In the genomic region with DNA sequence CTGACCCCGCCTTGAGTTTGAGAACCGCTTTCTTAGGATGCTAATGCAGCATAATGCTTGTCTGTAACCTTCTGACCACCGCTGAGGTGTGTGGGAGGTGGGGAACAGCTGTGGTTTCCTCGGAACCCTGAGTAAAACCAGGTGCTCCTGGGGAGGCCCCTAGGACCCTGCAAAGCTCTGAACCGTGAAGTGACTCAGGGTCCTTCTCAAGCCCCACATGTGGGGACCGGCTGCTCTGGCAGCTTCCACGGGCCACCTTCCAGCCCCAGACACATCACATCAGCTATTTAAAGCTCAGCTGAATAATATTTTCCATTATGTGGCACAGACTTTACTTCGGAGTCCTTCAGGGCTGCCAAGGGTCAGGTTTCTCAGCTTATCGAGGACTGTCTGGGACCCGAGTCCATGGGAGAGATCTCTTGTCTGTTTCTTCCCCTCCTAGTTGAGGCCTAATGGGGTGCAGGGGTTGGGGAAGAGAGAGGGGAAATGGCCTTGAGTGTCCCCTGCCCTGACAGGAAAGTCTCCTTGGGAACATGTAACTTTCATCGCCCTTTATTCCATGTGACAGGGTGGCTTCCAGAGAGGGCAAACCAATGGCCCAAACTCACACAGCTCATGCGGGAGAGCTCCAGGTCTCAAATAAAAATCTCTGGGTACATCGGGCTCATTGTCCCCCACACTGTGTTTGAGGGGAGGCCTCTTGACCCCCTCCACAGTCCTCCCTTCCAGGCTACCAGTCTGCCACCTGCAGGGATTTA, we compare ENCODE assay signal across 11 cellular contexts.
DNase-seq lines count a peak whose midpoint lies in the region; ATAC-seq, FAIRE-seq and TF ChIP-seq lines count a peak whose summit lies in the region.
"Had no signal": no experiment of that assay in that cellular context is flagged by ENCODE, and none has a peak within 500 bp of the region (broad histone marks: within the 10 kb centered on the region; RNA-seq: fewer than 3 reads in every experiment).

No MANE protein-coding gene starts in this region.

- H3K4ac ChIP-seq in H1 (replicated peaks; ENCODE audit: insufficient read length, low read depth, low read length) = no peak overlapping the region

- H2BK12ac ChIP-seq in H1 (ENCODE audit: low read depth, low read length) = no peak overlapping the region

- no peaks in the 10 kb centered on the region for H3K79me2 ChIP-seq in HepG2 (ENCODE audit: insufficient read depth, low read length)
- H3K79me2 ChIP-seq in H1 (ENCODE audit: control insufficient read depth in 1 of 2, insufficient read depth in 2 of 2, low read length in 2 of 2) = no peaks in the 10 kb centered on the region

- no peak overlapping the region for H2BK15ac ChIP-seq in H1 (ENCODE audit: low read length)

- H3K4me3 Mint-ChIP-seq in activated T-cell treated with anti-CD3 and anti-CD28 coated beads, Interleukin-2, amount 50 U/mL, for 72 hours = no peak overlapping the region
- H3K4me3 Mint-ChIP-seq: activated naive CD4-positive, alpha-beta T cell treated with anti-CD3 and anti-CD28 coated beads, Interleukin-2, amount 10 ng/mL, durations not matched to agents 7 days and 5 days had no signal

- in situ Hi-C loops in HepG2 (cut with HindIII; ENCODE audit: extremely low pct_ligation_motif_present, low pct_unique_long_range_greater_than_20kb) = no loop called here

- no peaks in the 10 kb centered on the region for H3K36me3 ChIP-seq in HepG2 (replicated peaks in 1 of 2; ENCODE audit: control insufficient read depth in 1 of 2, insufficient read depth in 2 of 2, low read length in 2 of 2)
- no peaks in the 10 kb centered on the region for H3K36me3 ChIP-seq in right lobe of liver
- no peaks in the 10 kb centered on the region for H3K36me3 ChIP-seq in H1 (ENCODE audit: control insufficient read depth in 2 of 4, insufficient read depth in 4 of 4, low read length in 3 of 4)
- H3K36me3 ChIP-seq in aorta (ENCODE audit: control insufficient read depth in 1 of 2, insufficient read depth in 2 of 2, low read length in 1 of 2) = no peaks in the 10 kb centered on the region

- CTCF ChIA-PET in HepG2 (lab: Yijun Ruan, JAX; ENCODE audit: low intra/inter-chr PET ratio, low total read pairs) = no interaction called here
- CTCF ChIA-PET in H1 (lab: Charles Lee; ENCODE audit: partially characterized antibody) = interaction anchor here (0.7 to 3.5 kb wide), 10 partner anchors 9 to 181 kb away, joined by 3 to 12 read pairs (median 4); no protein-coding TSS in a partner anchor

- H3K9ac ChIP-seq in HepG2 (ENCODE audit: insufficient read depth, low read depth, low read length) = no peak overlapping the region
- no peak overlapping the region for H3K9ac ChIP-seq in H1 (replicated peaks in 1 of 4; ENCODE audit: extremely low read depth in 1 of 4, low read depth in 3 of 4, low read length in 3 of 4)

- H2AK5ac ChIP-seq in H1 (ENCODE audit: low read depth, low read length) = no peak overlapping the region

- H4K8ac ChIP-seq in H1 (ENCODE audit: extremely low read depth, insufficient read depth, low read length) = 0 out of 2 replicates have a peak overlapping the region, but pooled peaks have one; percentile 7

- H3K9me3 ChIP-seq in HepG2 (ENCODE audit: low read length) (no peaks in the 10 kb centered on the region), right lobe of liver (no peaks in the 10 kb centered on the region), H1 (ENCODE audit: insufficient read depth in 2 of 2, low read depth in 1 of 2, low read length in 1 of 2) (no peaks in the 10 kb centered on the region), aorta (ENCODE audit: control insufficient read depth, low read length) (no peaks in the 10 kb centered on the region)

- no peak overlapping the region for H3K23ac ChIP-seq in H1 (ENCODE audit: insufficient read length)

- H3K14ac ChIP-seq in H1 (ENCODE audit: insufficient read length) = no peak overlapping the region

- H3K27ac Mint-ChIP-seq in activated T-cell treated with anti-CD3 and anti-CD28 coated beads, Interleukin-2, amount 50 U/mL, for 72 hours = no peak overlapping the region
- H3K27ac Mint-ChIP-seq: activated naive CD4-positive, alpha-beta T cell treated with anti-CD3 and anti-CD28 coated beads, Interleukin-2, amount 10 ng/mL, durations not matched to agents 7 days and 5 days had no signal

- no peak overlapping the region for H3K27ac ChIP-seq in HepG2 (ENCODE audit: extremely low read length, insufficient read depth, low read length)
- H3K27ac ChIP-seq in right lobe of liver = no peak overlapping the region
- H3K27ac ChIP-seq in H1 (ENCODE audit: low read depth, low read length) = no peak overlapping the region
- H3K27ac ChIP-seq in aorta (ENCODE audit: low read depth in 1 of 2, low read length in 2 of 2) = no peak overlapping the region

- BruUV-seq in HepG2 (replicated peaks; lab: Mats Ljungman, UMichigan) = no TSS peak

- TF ChIP-seq POLR2A in HepG2 (IDR thresholded peaks at IDR 0.05; ENCODE audit: insufficient read depth in 1 of 2, low read depth in 2 of 2, low read length in 2 of 2) = no peak
- TF ChIP-seq POLR2A in right lobe of liver (IDR thresholded peaks at IDR 0.05) = no peak
- no peak for TF ChIP-seq POLR2A in H1 (IDR thresholded peaks at IDR 0.05; ENCODE audit: control extremely low read depth in 1 of 2, low read depth in 2 of 2, low read length in 2 of 2)

- WGBS in HepG2 (ENCODE audit: low lambda C conversion rate) = 7% methylated on average over 13 of the region's 13 CpGs
- 66% methylated on average over 8 of the region's 13 CpGs for WGBS in right lobe of liver (ENCODE audit: insufficient coverage, low coverage, low lambda C conversion rate, missing lambda C conversion rate)
- 88% methylated on average over 13 of the region's 13 CpGs; no CpG with 5 or more reads in 1 of the 2 experiments for WGBS in H1 (ENCODE audit: extremely low coverage in 1 of 2, insufficient coverage in 1 of 2, insufficient read length in 1 of 2, insufficient replicate concordance in 2 of 2, low coverage in 1 of 2, low lambda C conversion rate in 2 of 2, missing lambda C conversion rate in 1 of 2), 2 experiments
- 16 to 21% methylated on average over 13 of the region's 13 CpGs for WGBS in aorta, 2 donors

- no peak overlapping the region for H2BK20ac ChIP-seq in H1 (ENCODE audit: low read length)

- ATAC-seq in HepG2 (no peak), right lobe of liver (no peak), HG02852 (IDR thresholded peaks at IDR 0.05; ENCODE audit: unreplicated experiment) (peak; percentile 71), aorta (ENCODE audit: low FRiP score) (peak; percentile 78)
- ATAC-seq in activated T-cell treated with anti-CD3 and anti-CD28 coated beads, Interleukin-2, amount 50 U/mL, for 72 hours (replicated peaks in 1 of 2) = no peak

- H2BK5ac ChIP-seq in H1 (ENCODE audit: low read depth, low read length) = no peak overlapping the region

- FAIRE-seq in HepG2 (lab: Jason Lieb, UNC) = no peak
- no peak for FAIRE-seq in H1 (lab: Jason Lieb, UNC)

- intact Hi-C loops in HepG2 (cut with micrococcal nuclease; ENCODE audit: unreplicated experiment) = no loop called here
- intact Hi-C loops in right lobe of liver (cut with DNase I) = no loop called here
- intact Hi-C loops in aorta (cut with DNase I) = no loop called here

- TF ChIP-seq CTCF in HepG2 (CRISPR knock-in tag; IDR thresholded peaks at IDR 0.05) (no peak), right lobe of liver (IDR thresholded peaks at IDR 0.05) (no peak), H1 (IDR thresholded peaks at IDR 0.05; ENCODE audit: control extremely low read depth in 1 of 3, insufficient read depth in 1 of 3, low read depth in 1 of 3, low read length in 3 of 3) (no peak)

- no peaks in the 10 kb centered on the region for H3K4me1 Mint-ChIP-seq in activated T-cell treated with anti-CD3 and anti-CD28 coated beads, Interleukin-2, amount 50 U/mL, for 72 hours (ENCODE audit: low read depth)
- H3K4me1 Mint-ChIP-seq: activated naive CD4-positive, alpha-beta T cell treated with anti-CD3 and anti-CD28 coated beads, Interleukin-2, amount 10 ng/mL, durations not matched to agents 7 days and 5 days had no signal

- no peaks in the 10 kb centered on the region for H3K4me1 ChIP-seq in HepG2 (ENCODE audit: insufficient read depth, low read length)
- H3K4me1 ChIP-seq in right lobe of liver = no peaks in the 10 kb centered on the region
- H3K4me1 ChIP-seq in H1 (replicated peaks in 1 of 4; ENCODE audit: control insufficient read depth in 3 of 4, insufficient read depth in 4 of 4, low read length in 3 of 4) = no peaks in the 10 kb centered on the region
- H3K4me1 ChIP-seq in aorta (ENCODE audit: control insufficient read depth in 1 of 2, insufficient read depth in 2 of 2, low read length in 2 of 2) = no peaks in the 10 kb centered on the region

- TF ChIP-seq EP300 in HepG2 (IDR thresholded peaks at IDR 0.05; ENCODE audit: low read depth in 2 of 2, low read length in 2 of 2) (no peak), HepG2 (CRISPR knock-in tag; IDR thresholded peaks at IDR 0.05; ENCODE audit: borderline replicate concordance) (no peak), H1 (IDR thresholded peaks at IDR 0.05; ENCODE audit: borderline replicate concordance in 1 of 2, low read depth in 2 of 2, low read length in 2 of 2) (no peak)

- H2AFZ ChIP-seq in HepG2 (ENCODE audit: low read length) (no peak overlapping the region), H1 (ENCODE audit: low read length) (no peak overlapping the region)

- no peak overlapping the region for H3K18ac ChIP-seq in H1 (ENCODE audit: extremely low read depth, low read length)

- H4K20me1 ChIP-seq in HepG2 (ENCODE audit: insufficient read depth, low read length) (no peaks in the 10 kb centered on the region), H1 (replicated peaks in 1 of 2; ENCODE audit: control insufficient read depth in 1 of 2, insufficient read depth in 2 of 2, low read length in 2 of 2) (no peaks in the 10 kb centered on the region)

- H4K91ac ChIP-seq in H1 (replicated peaks; ENCODE audit: insufficient read length, low read length) = no peak overlapping the region

- H3K4me2 ChIP-seq in HepG2 (ENCODE audit: low read depth, low read length) (no peak overlapping the region), H1 (ENCODE audit: insufficient read depth in 1 of 2, low read depth in 2 of 2, low read length in 2 of 2) (no peak overlapping the region)

- H4K5ac ChIP-seq in H1 (ENCODE audit: insufficient read length, low read depth, low read length) = no peak overlapping the region

- H3K4me3 ChIP-seq in HepG2 (replicated peaks in 1 of 3; ENCODE audit: insufficient read depth in 1 of 3, low read depth in 2 of 3, low read length in 3 of 3) (no peak overlapping the region), right lobe of liver (no peak overlapping the region), H1 (ENCODE audit: extremely low read depth in 1 of 4, insufficient read depth in 2 of 4, low read depth in 3 of 4, low read length in 4 of 4) (no peak overlapping the region), aorta (ENCODE audit: low read length in 2 of 2) (no peak overlapping the region)

- H3K56ac ChIP-seq in H1 (replicated peaks; ENCODE audit: insufficient read length, low read depth, low read length) = no peak overlapping the region

- peaks cover 0 to 1% of the 10 kb centered on the region in 2 donors for H3K9me3 Mint-ChIP-seq in activated T-cell treated with anti-CD3 and anti-CD28 coated beads, Interleukin-2, amount 50 U/mL, for 72 hours
- H3K9me3 Mint-ChIP-seq: activated naive CD4-positive, alpha-beta T cell treated with anti-CD3 and anti-CD28 coated beads, Interleukin-2, amount 10 ng/mL, durations not matched to agents 7 days and 5 days had no signal

- H2BK120ac ChIP-seq in H1 (replicated peaks; ENCODE audit: low read depth, low read length) = no peak overlapping the region

- no peak for TF ChIP-seq RAD21 in HepG2 (CRISPR knock-in tag; IDR thresholded peaks at IDR 0.05)
- TF ChIP-seq RAD21 in H1 (IDR thresholded peaks at IDR 0.05 in 1 of 2, conservative IDR thresholded peaks at IDR 0.05 in 1 of 2; ENCODE audit: low read depth in 2 of 2, low read length in 2 of 2) = no peak

- no peaks in the 10 kb centered on the region for H3K23me2 ChIP-seq in H1 (ENCODE audit: low read depth, low read length)

- H3K27me3 ChIP-seq in HepG2 (ENCODE audit: control insufficient read depth in 1 of 2, insufficient read depth in 2 of 2, low read length in 2 of 2) = peaks cover 0 to 15% of the 10 kb centered on the region in 2 experiments; a peak in 1 of 5 replicates
- H3K27me3 ChIP-seq in right lobe of liver = no peaks in the 10 kb centered on the region
- H3K27me3 ChIP-seq in H1 (replicated peaks in 1 of 4; ENCODE audit: control insufficient read depth in 3 of 4, extremely low read depth in 1 of 4, insufficient read depth in 3 of 4, low read length in 3 of 4) = no peaks in the 10 kb centered on the region
- H3K27me3 ChIP-seq in aorta (ENCODE audit: control insufficient read depth in 1 of 2, insufficient read depth in 2 of 2, low read length in 1 of 2) = no peaks in the 10 kb centered on the region

- no peaks in the 10 kb centered on the region for H3K27me3 Mint-ChIP-seq in activated T-cell treated with anti-CD3 and anti-CD28 coated beads, Interleukin-2, amount 50 U/mL, for 72 hours (ENCODE audit: low read depth)
- H3K27me3 Mint-ChIP-seq: activated naive CD4-positive, alpha-beta T cell treated with anti-CD3 and anti-CD28 coated beads, Interleukin-2, amount 10 ng/mL, durations not matched to agents 7 days and 5 days had no signal

- DNase-seq in HepG2 (ENCODE audit: low spot score) (no peak), right lobe of liver (no peak), H1 (ENCODE audit: low read depth in 1 of 2, low spot score in 2 of 2) (peak in 1 of 2 experiments; percentile 29), aorta (peak; percentile 67 to 82), globus pallidus (ENCODE audit: low spot score) (no peak), SW 1271 (lab: John Stamatoyannopoulos, UW) (no peak)
- DNase-seq in activated T-cell treated with anti-CD3 and anti-CD28 coated beads, Interleukin-2, amount 50 U/mL, for 72 hours = no peak
- DNase-seq: activated naive CD4-positive, alpha-beta T cell treated with anti-CD3 and anti-CD28 coated beads, Interleukin-2, amount 10 ng/mL, durations not matched to agents 7 days and 5 days; effector memory CD4-positive, alpha-beta T cell; KG1 had no signal

- no peaks in the 10 kb centered on the region for H3K36me3 Mint-ChIP-seq in activated T-cell treated with anti-CD3 and anti-CD28 coated beads, Interleukin-2, amount 50 U/mL, for 72 hours (ENCODE audit: insufficient read depth in 2 of 2)
- H3K36me3 Mint-ChIP-seq: activated naive CD4-positive, alpha-beta T cell treated with anti-CD3 and anti-CD28 coated beads, Interleukin-2, amount 10 ng/mL, durations not matched to agents 7 days and 5 days had no signal

- POLR2A ChIA-PET in HepG2 (lab: Yijun Ruan, JAX) = no interaction called here
- POLR2A ChIA-PET in H1 (lab: Charles Lee; ENCODE audit: partially characterized antibody) = no interaction called here

- H3K79me1 ChIP-seq in H1 (ENCODE audit: low read depth, low read length) = no peaks in the 10 kb centered on the region

Comparison
In these comparisons a context has a peak if more than half of its experiments do, and no peak if none do; other contexts are left out.
1. ATAC-seq: peak in HG02852 (single experiment) and aorta (single experiment); none in HepG2 (single experiment), right lobe of liver (0 of 4) and activated T-cell treated with anti-CD3 and anti-CD28 coated beads, Interleukin-2, amount 50 U/mL, for 72 hours (0 of 2).
2. DNase-seq: peak in aorta (2 of 2); none in HepG2 (single experiment), right lobe of liver (0 of 3), globus pallidus (single experiment), SW 1271 (0 of 2) and activated T-cell treated with anti-CD3 and anti-CD28 coated beads, Interleukin-2, amount 50 U/mL, for 72 hours (0 of 2).